8 cellular contexts compared by ENCODE assay signal in genomic region chr1:108877324-108877812, GRCh38. TPM values are rescaled to one million over a fixed set of nuclear protein-coding genes. Genes with fewer than 3 reads are reported as not detected.
A peak's percentile ranks its signal among the peaks of the same experiment; 100 is the strongest.
DNase-seq lines count a peak whose midpoint lies in the region; ATAC-seq and TF ChIP-seq lines count a peak whose summit lies in the region.

No MANE protein-coding gene starts in this region.

- H3K27ac ChIP-seq in liver (ENCODE audit: low read depth in 1 of 2, low read length in 2 of 2), result peak overlapping the region in 1 of 2 donors; percentile 11
- peak overlapping the region; percentile 51 to 76 for H3K27ac ChIP-seq in testis

- no peaks in the 10 kb centered on the region for H3K27me3 ChIP-seq in liver (ENCODE audit: control insufficient read depth in 4 of 4, insufficient read depth in 4 of 4, low read length in 3 of 4)
- H3K27me3 ChIP-seq in testis, result no peaks in the 10 kb centered on the region

- peaks cover 0 to 4% (median 2%) of the 10 kb centered on the region in 4 donors for H3K4me1 ChIP-seq in liver (ENCODE audit: control insufficient read depth in 4 of 4, insufficient read depth in 4 of 4, low read length in 3 of 4)
- H3K4me1 ChIP-seq in testis, result no peaks in the 10 kb centered on the region

- H3K9me3 ChIP-seq in liver (ENCODE audit: control insufficient read depth in 4 of 4, low read length in 3 of 4) (no peaks in the 10 kb centered on the region), testis (no peaks in the 10 kb centered on the region)

- TF ChIP-seq CTCF in cardiac fibroblast (IDR thresholded peaks at IDR 0.05; ENCODE audit: low read depth, low read length) (no peak), liver (IDR thresholded peaks at IDR 0.05; ENCODE audit: low read depth, low read length, missing input control) (no peak), testis (IDR thresholded peaks at IDR 0.05) (no peak)

- WGBS in liver, result 4% methylated on average over 22 of the region's 22 CpGs
- 0 to 1% methylated on average over 22 of the region's 22 CpGs for WGBS in testis, 2 donors

- H3K4me3 ChIP-seq in cardiac fibroblast (replicated peaks in 1 of 2; ENCODE audit: low read depth in 2 of 2, low read length in 2 of 2) (peak overlapping the region; percentile 91 to 95), liver (ENCODE audit: low read depth in 1 of 3, low read length in 3 of 3) (peak overlapping the region; percentile 35 to 82 (median 59)), testis (peak overlapping the region; percentile 70 to 77)

- TF ChIP-seq RAD21 in liver (IDR thresholded peaks at IDR 0.05), result no peak

- no peak for TF ChIP-seq POLR2A in testis (IDR thresholded peaks at IDR 0.05)

- peak; percentile 19 for DNase-seq in activated T-cell treated with anti-CD3 and anti-CD28 coated beads, Interleukin-2, amount 50 U/mL, for 1 hour
- DNase-seq in activated T-cell treated with anti-CD3 and anti-CD28 coated beads for 4 hours, result no peak
- peak; percentile 59 for DNase-seq in NCI-H2227 (lab: John Stamatoyannopoulos, UW; ENCODE audit: unreplicated experiment)
- DNase-seq in cardiac fibroblast (ENCODE audit: low read depth in 2 of 2), result peak; percentile 29 to 64
- DNase-seq in testis, result peak; percentile 37

- ATAC-seq in HG03342 (IDR thresholded peaks at IDR 0.05; ENCODE audit: unreplicated experiment) (no peak), HG02870 (IDR thresholded peaks at IDR 0.05; ENCODE audit: unreplicated experiment) (no peak)

- H3K36me3 ChIP-seq in liver (ENCODE audit: control insufficient read depth in 4 of 4, insufficient read depth in 3 of 4, low read depth in 1 of 4, low read length in 3 of 4) (no peaks in the 10 kb centered on the region), testis (ENCODE audit: low read depth, missing control alignments) (no peaks in the 10 kb centered on the region)

- H3K9ac ChIP-seq in liver (ENCODE audit: low read depth in 1 of 2, low read length in 2 of 2), result peak overlapping the region; percentile 26 to 28

- intact Hi-C loops in testis (cut with DNase I; ENCODE audit: low total_unique reads), result no loop called here

TF ChIP-seq in liver, 16 proteins besides CTCF, POLR2A, EP300 and RAD21:
- TF ChIP-seq HNF4G (IDR thresholded peaks at IDR 0.05) (no peak), RXRA (IDR thresholded peaks at IDR 0.05) (no peak)
TF ChIP-seq in liver: peak in this region for 0.

RNA-seq across cellular contexts. Expression of gene GPSM2, which starts 0.6 kb away (rescaled TPM):
- total RNA-seq in liver, result 10 to 100 TPM in 1 of 2 donors, under 1 TPM in 1; 0.33 to 28.9 TPM
- 1 to 10 TPM in 1 of 2 donors, under 1 TPM in 1; 0.61 to 1.5 TPM for polyA plus RNA-seq in liver
- 10 to 100 TPM; 18.1 to 19.4 TPM for total RNA-seq in testis
- polyA plus RNA-seq in testis (ENCODE audit: insufficient read depth, low read depth, low replicate concordance), result 20.8 TPM

RNA-seq across cellular contexts. Expression of gene AKNAD1, which starts 20.5 kb away (rescaled TPM):
- total RNA-seq in liver (not detected), testis (1 to 10 TPM; 3.8 to 8.1 TPM)
- polyA plus RNA-seq in liver (not detected), testis (ENCODE audit: insufficient read depth, low read depth, low replicate concordance) (9.8 TPM)

Comparison
In these comparisons a context has a peak if more than half of its experiments do, and no peak if none do; other contexts are left out.
1. RNA of gene AKNAD1, which starts 20.5 kb away (total RNA-seq): 3.8 to 8.1 TPM in testis; not detected in liver; every median in the first group is over 4 times any median in the second.
2. Peak in every context shown above with its lines, with median percentiles within 50 percentile points of each other: H3K4me3 ChIP-seq.